Comparison of ENCODE assay signal across 8 cellular contexts in genomic region chr6:146543940-146544661, GRCh38. TPM values are rescaled to one million over a fixed set of nuclear protein-coding genes. Genes with fewer than 3 reads are reported as not detected.
DNase-seq lines count a peak whose midpoint lies in the region; ATAC-seq and TF ChIP-seq lines count a peak whose summit lies in the region.

No MANE protein-coding gene starts in this region.

- no peaks in the 10 kb centered on the region for H3K9me3 ChIP-seq in parathyroid adenoma (ENCODE audit: control insufficient read depth, low read length)

- peak overlapping the region; percentile 32 for H3K9ac ChIP-seq in parathyroid adenoma

- H3K4me2 ChIP-seq in parathyroid adenoma (ENCODE audit: low read length) = peak overlapping the region; percentile 81

- H3K27ac ChIP-seq in parathyroid adenoma = peak overlapping the region; percentile 84

- ATAC-seq in GM19452 (IDR thresholded peaks at IDR 0.05; ENCODE audit: unreplicated experiment) (peak; percentile 18), left ventricle myocardium superior (peak; percentile 12)

- DNase-seq in AG08395 (ENCODE audit: low spot score) (peak; percentile 34), LoVo (ENCODE audit: low spot score) (peak; percentile 43), amygdala (lab: John Stamatoyannopoulos, UW) (peak in 35 of 56 donors; percentile 6 to 71 (median 51)), left ventricle myocardium superior (no peak), NCI-H526 (lab: John Stamatoyannopoulos, UW) (no peak), SK-N-DZ (ENCODE audit: low spot score) (no peak)

- peaks cover 10% of the 10 kb centered on the region for H3K4me1 ChIP-seq in parathyroid adenoma

- H3K4me3 ChIP-seq in parathyroid adenoma (ENCODE audit: low read depth, low read length) = peak overlapping the region; percentile 80

- no peaks in the 10 kb centered on the region for H3K36me3 ChIP-seq in parathyroid adenoma (ENCODE audit: control insufficient read depth, insufficient read depth, low read length)

- intact Hi-C loops in left ventricle myocardium superior (cut with micrococcal nuclease) = no loop called here

- no peak for TF ChIP-seq CTCF in parathyroid adenoma (IDR thresholded peaks at IDR 0.05)

- peak overlapping the region; percentile 99 for H2AFZ ChIP-seq in parathyroid adenoma

- H3K79me2 ChIP-seq in parathyroid adenoma = no peaks in the 10 kb centered on the region

- H3K27me3 ChIP-seq in parathyroid adenoma (ENCODE audit: control insufficient read depth, insufficient read depth, low read length) = no peaks in the 10 kb centered on the region

RNA-seq across cellular contexts. Expression of gene RAB32, which starts 0.5 kb away (rescaled TPM):
- 5.3 TPM for total RNA-seq in left ventricle myocardium superior
- not detected in 2 replicates for polyA plus RNA-seq in SK-N-DZ (2014; cell fraction: cytosol; rRNA removed)
- not detected in 2 replicates for polyA plus RNA-seq in SK-N-DZ (2014; cell fraction: nucleus; rRNA removed)

RNA-seq across cellular contexts. Expression of gene ADGB, which starts 54.7 kb away (rescaled TPM):
- total RNA-seq in left ventricle myocardium superior = not detected
- polyA plus RNA-seq in SK-N-DZ (2014; cell fraction: cytosol; rRNA removed) = not detected in 2 replicates
- polyA plus RNA-seq in SK-N-DZ (2014; cell fraction: nucleus; rRNA removed) = not detected in 2 replicates

Comparison
In these comparisons a context has a peak if more than half of its experiments do, and no peak if none do; other contexts are left out.
1. DNase-seq: peak in AG08395 (single experiment), LoVo (single experiment) and amygdala (35 of 56); none in left ventricle myocardium superior (single experiment), NCI-H526 (0 of 2) and SK-N-DZ (single experiment).